In the genomic region with DNA sequence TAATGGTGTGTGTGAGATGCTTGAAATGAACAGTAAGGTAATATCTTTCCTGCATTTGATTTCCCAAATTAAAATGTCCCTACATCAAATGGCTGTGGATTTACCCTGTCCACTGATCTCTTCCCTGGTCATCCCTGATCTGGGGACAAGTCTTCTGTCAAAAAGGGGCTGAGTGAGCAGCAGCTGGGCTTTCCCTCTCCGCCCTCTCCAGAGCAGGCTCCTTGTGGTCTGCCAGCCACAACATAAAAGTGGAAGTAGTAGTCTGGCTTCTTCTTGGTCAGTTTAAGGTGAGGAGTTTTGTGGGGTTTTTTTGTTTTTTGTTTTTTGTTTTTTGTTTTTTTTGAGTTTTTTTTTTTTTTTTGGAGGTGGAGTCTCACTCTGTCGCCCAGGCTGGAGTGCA, we compare ENCODE assay signal across 16 cellular contexts. TPM values are rescaled to one million over a fixed set of nuclear protein-coding genes. Genes with fewer than 3 reads are reported as not detected.
A peak's percentile ranks its signal among the peaks of the same experiment; 100 is the strongest.
DNase-seq lines count a peak whose midpoint lies in the region; ATAC-seq and TF ChIP-seq lines count a peak whose summit lies in the region.
"Had no signal": no experiment of that assay in that cellular context is flagged by ENCODE, and none has a peak within 500 bp of the region (broad histone marks: within the 10 kb centered on the region; RNA-seq: fewer than 3 reads in every experiment).

No MANE protein-coding gene starts in this region.

- peaks cover 0 to 53% (median 0%) of the 10 kb centered on the region in 12 donors for H3K4me1 ChIP-seq in heart left ventricle
- H3K4me1 ChIP-seq: colonic mucosa had no signal

- H3K4me3 Mint-ChIP-seq in activated naive CD8-positive, alpha-beta T cell treated with anti-CD3 and anti-CD28 coated beads, Interleukin-2, amount 10 ng/mL, durations not matched to agents 7 days and 5 days, result peak overlapping the region; percentile 42
- no peak overlapping the region for H3K4me3 Mint-ChIP-seq in stimulated activated memory B cell treated with anti-CD40 and anti-IgM and Interleukin-4, amounts not matched to agents 10 μg/mL and 1 μg/mL and 100 μg/mL, for 72 hours
- H3K4me3 Mint-ChIP-seq: H9 had no signal

- intact Hi-C loops in Right ventricle myocardium superior (cut with DNase I), result no loop called here
- intact Hi-C loops in heart left ventricle (cut with DNase I), result no loop called here

- no peaks in the 10 kb centered on the region for H3K27me3 Mint-ChIP-seq in activated naive CD8-positive, alpha-beta T cell treated with anti-CD3 and anti-CD28 coated beads, Interleukin-2, amount 10 ng/mL, durations not matched to agents 7 days and 5 days
- H3K27me3 Mint-ChIP-seq in stimulated activated memory B cell treated with anti-CD40 and anti-IgM and Interleukin-4, amounts not matched to agents 10 μg/mL and 1 μg/mL and 100 μg/mL, for 72 hours, result no peaks in the 10 kb centered on the region
- H3K27me3 Mint-ChIP-seq: activated B cell treated with CpG ODN at 0.5 μM for 24 hours had no signal

- no peaks in the 10 kb centered on the region for H3K9me3 Mint-ChIP-seq in activated naive CD8-positive, alpha-beta T cell treated with anti-CD3 and anti-CD28 coated beads, Interleukin-2, amount 10 ng/mL, durations not matched to agents 7 days and 5 days
- H3K9me3 Mint-ChIP-seq in stimulated activated memory B cell treated with anti-CD40 and anti-IgM and Interleukin-4, amounts not matched to agents 10 μg/mL and 1 μg/mL and 100 μg/mL, for 72 hours, result peaks cover 2% of the 10 kb centered on the region
- H3K9me3 Mint-ChIP-seq: activated B cell treated with CpG ODN at 0.5 μM for 24 hours, H9 had no signal

- H3K36me3 ChIP-seq in heart left ventricle, result no peaks in the 10 kb centered on the region
- H3K36me3 ChIP-seq: colonic mucosa, thoracic aorta had no signal

- ATAC-seq in Right ventricle myocardium superior (ENCODE audit: poor library complexity), result peak; percentile 38
- ATAC-seq in heart left ventricle, result no peak
- ATAC-seq in activated naive CD8-positive, alpha-beta T cell treated with anti-CD3 and anti-CD28 coated beads, Interleukin-2, amount 10 ng/mL, durations not matched to agents 7 days and 5 days (ENCODE audit: low read depth), result no peak
- peak; percentile 70 for ATAC-seq in stimulated activated memory B cell treated with anti-CD40 and anti-IgM and Interleukin-4, amounts not matched to agents 10 μg/mL and 1 μg/mL and 100 μg/mL, for 72 hours

- H3K27ac ChIP-seq in heart left ventricle, result peak overlapping the region in 1 of 12 donors; percentile 84
- H3K27ac ChIP-seq: colonic mucosa, thoracic aorta had no signal

- no peak overlapping the region for H3K4me3 ChIP-seq in heart left ventricle
- H3K4me3 ChIP-seq: colonic mucosa, thoracic aorta had no signal

- peaks cover 50% of the 10 kb centered on the region for H3K4me1 Mint-ChIP-seq in activated naive CD8-positive, alpha-beta T cell treated with anti-CD3 and anti-CD28 coated beads, Interleukin-2, amount 10 ng/mL, durations not matched to agents 7 days and 5 days
- H3K4me1 Mint-ChIP-seq in stimulated activated memory B cell treated with anti-CD40 and anti-IgM and Interleukin-4, amounts not matched to agents 10 μg/mL and 1 μg/mL and 100 μg/mL, for 72 hours, result peaks cover 56% of the 10 kb centered on the region

- peak overlapping the region; percentile 90 for H3K27ac Mint-ChIP-seq in activated naive CD8-positive, alpha-beta T cell treated with anti-CD3 and anti-CD28 coated beads, Interleukin-2, amount 10 ng/mL, durations not matched to agents 7 days and 5 days
- peak overlapping the region; percentile 86 for H3K27ac Mint-ChIP-seq in stimulated activated memory B cell treated with anti-CD40 and anti-IgM and Interleukin-4, amounts not matched to agents 10 μg/mL and 1 μg/mL and 100 μg/mL, for 72 hours

- 85 to 94% (median 87%) methylated on average over 2 of the region's 2 CpGs for WGBS in heart left ventricle, 4 donors

- no peaks in the 10 kb centered on the region for H3K9me3 ChIP-seq in heart left ventricle
- H3K9me3 ChIP-seq: colonic mucosa, thoracic aorta had no signal

- TF ChIP-seq CTCF in heart left ventricle (IDR thresholded peaks at IDR 0.05), result no peak

- peaks cover 0 to 8% (median 0%) of the 10 kb centered on the region in 9 donors for H3K27me3 ChIP-seq in heart left ventricle
- H3K27me3 ChIP-seq: colonic mucosa had no signal

- POLR2A ChIA-PET in activated naive CD8-positive, alpha-beta T cell treated with anti-CD3 and anti-CD28 coated beads, Interleukin-2, amount 10 ng/mL, durations not matched to agents 7 days and 5 days (lab: Charles Lee), result interaction anchor here (0.7 to 1.5 kb wide), 4 partner anchors 18 to 411 kb away, joined by 3 to 8 read pairs (median 4); partner anchors contain the start of gene PLXNC1

- DNase-seq in Right ventricle myocardium superior, result no peak
- DNase-seq in heart left ventricle, result no peak
- DNase-seq in MV-4-11 (lab: John Stamatoyannopoulos, UW), result peak; percentile 77
- DNase-seq in activated naive CD8-positive, alpha-beta T cell treated with anti-CD3 and anti-CD28 coated beads, Interleukin-2, amount 10 ng/mL, durations not matched to agents 7 days and 5 days, result no peak
- no peak for DNase-seq in retina
- no peak for DNase-seq in SK-N-DZ (ENCODE audit: low spot score)
- no peak for DNase-seq in NK-92 treated with Interleukin-12 subunit alpha and Interleukin-12 subunit beta, amount 100 ng/mL, for 24 hours (lab: John Stamatoyannopoulos, UW)
- DNase-seq: activated B cell treated with CpG ODN at 0.5 μM for 24 hours; activated T-cell treated with anti-CD3 and anti-CD28 coated beads, Interleukin-2, amount 50 U/mL, for 48 hours; colonic mucosa; DMS153; H9; NCI-H1694; SHP77 had no signal

- H3K36me3 Mint-ChIP-seq in activated naive CD8-positive, alpha-beta T cell treated with anti-CD3 and anti-CD28 coated beads, Interleukin-2, amount 10 ng/mL, durations not matched to agents 7 days and 5 days, result peaks cover 7% of the 10 kb centered on the region
- no peaks in the 10 kb centered on the region for H3K36me3 Mint-ChIP-seq in stimulated activated memory B cell treated with anti-CD40 and anti-IgM and Interleukin-4, amounts not matched to agents 10 μg/mL and 1 μg/mL and 100 μg/mL, for 72 hours

- no peak for TF ChIP-seq POLR2A in heart left ventricle (IDR thresholded peaks at IDR 0.05)

RNA-seq across cellular contexts. Expression of gene PLXNC1, which starts 25.2 kb away (rescaled TPM):
- total RNA-seq in Right ventricle myocardium superior (3.3 TPM), heart left ventricle (10 to 100 TPM in 1 of 9 donors, 1 to 10 TPM in 8; 1.8 to 18.4 (median 3.1) TPM)
- 1 to 10 TPM in 1 of 2 donors, under 1 TPM in 1; 0.84 to 1.1 TPM for polyA plus RNA-seq in heart left ventricle
- 10 to 100 TPM; 40.6 to 44.3 TPM for total RNA-seq in activated naive CD8-positive, alpha-beta T cell treated with anti-CD3 and anti-CD28 coated beads, Interleukin-2, amount 10 ng/mL, durations not matched to agents 7 days and 5 days
- polyA plus RNA-seq in SK-N-DZ (2014; cell fraction: cytosol; rRNA removed), result 0.50 and 0.96 TPM in 2 replicates
- polyA plus RNA-seq in SK-N-DZ (2014; cell fraction: nucleus; rRNA removed), result 0.95 and 1.1 TPM in 2 replicates

Comparison
In these comparisons a context has a peak if more than half of its experiments do, and no peak if none do; other contexts are left out.
1. ATAC-seq: peak in Right ventricle myocardium superior (single experiment) and stimulated activated memory B cell treated with anti-CD40 and anti-IgM and Interleukin-4, amounts not matched to agents 10 μg/mL and 1 μg/mL and 100 μg/mL, for 72 hours (single experiment); none in heart left ventricle (0 of 4) and activated naive CD8-positive, alpha-beta T cell treated with anti-CD3 and anti-CD28 coated beads, Interleukin-2, amount 10 ng/mL, durations not matched to agents 7 days and 5 days (single experiment).